In the genomic region with DNA sequence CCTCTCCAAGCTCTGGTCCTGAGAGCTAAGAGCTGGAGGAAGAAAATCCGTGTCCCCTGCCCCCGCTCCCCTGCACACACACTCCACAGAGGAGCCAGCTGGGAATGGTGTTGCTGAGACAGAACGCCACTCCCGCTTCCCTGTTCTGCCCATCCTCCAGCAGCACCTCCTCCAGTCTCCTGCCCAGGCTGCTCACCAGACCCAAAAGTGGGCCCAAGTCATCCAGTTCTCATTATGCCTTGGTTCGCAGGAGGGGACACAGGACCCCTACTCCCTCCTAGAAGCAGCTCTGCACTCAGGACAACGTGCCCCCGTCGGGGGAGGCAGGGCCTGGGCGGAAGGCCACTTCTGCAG, we compare ENCODE assay signal across 1 cellular context.
TF ChIP-seq lines count a peak whose summit lies in the region.

No MANE protein-coding gene starts in this region.

TF ChIP-seq in GM12878, 131 proteins besides CTCF, POLR2A, EP300 and RAD21:
- TF ChIP-seq GATAD2B (conservative IDR thresholded peaks at IDR 0.05; ENCODE audit: low read depth) (no peak), ASH2L (IDR thresholded peaks at IDR 0.05; ENCODE audit: borderline replicate concordance, low read depth) (no peak), IRF5 (IDR thresholded peaks at IDR 0.05; ENCODE audit: borderline replicate concordance) (no peak), RELB (IDR thresholded peaks at IDR 0.05; ENCODE audit: low read depth) (no peak), CREB1 (IDR thresholded peaks at IDR 0.05; ENCODE audit: low read depth) (no peak), BACH1 (IDR thresholded peaks at IDR 0.05; ENCODE audit: borderline replicate concordance) (no peak), FOXK2 (IDR thresholded peaks at IDR 0.05) (no peak), SUZ12 (IDR thresholded peaks at IDR 0.05; ENCODE audit: unreplicated experiment) (no peak), CEBPZ (IDR thresholded peaks at IDR 0.05; ENCODE audit: low read depth, low read length) (no peak), IRF4 (IDR thresholded peaks at IDR 0.05; ENCODE audit: low read depth, low read length) (no peak), ZBTB4 (CRISPR knock-in tag; IDR thresholded peaks at IDR 0.05) (no peak)
- TF ChIP-seq, protein P1, sequence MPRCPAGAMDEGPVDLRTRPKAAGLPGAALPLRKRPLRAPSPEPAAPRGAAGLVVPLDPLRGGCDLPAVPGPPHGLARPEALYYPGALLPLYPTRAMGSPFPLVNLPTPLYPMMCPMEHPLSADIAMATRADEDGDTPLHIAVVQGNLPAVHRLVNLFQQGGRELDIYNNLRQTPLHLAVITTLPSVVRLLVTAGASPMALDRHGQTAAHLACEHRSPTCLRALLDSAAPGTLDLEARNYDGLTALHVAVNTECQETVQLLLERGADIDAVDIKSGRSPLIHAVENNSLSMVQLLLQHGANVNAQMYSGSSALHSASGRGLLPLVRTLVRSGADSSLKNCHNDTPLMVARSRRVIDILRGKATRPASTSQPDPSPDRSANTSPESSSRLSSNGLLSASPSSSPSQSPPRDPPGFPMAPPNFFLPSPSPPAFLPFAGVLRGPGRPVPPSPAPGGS (IDR thresholded peaks at IDR 0.05; ENCODE audit: borderline replicate concordance, insufficient read depth, low read depth, low read length, poor library complexity, severe bottlenecking) = no peak
TF ChIP-seq in GM12878: peak in this region for 0.
